Comparison of ENCODE assay signal across 10 cellular contexts in the genomic region with DNA sequence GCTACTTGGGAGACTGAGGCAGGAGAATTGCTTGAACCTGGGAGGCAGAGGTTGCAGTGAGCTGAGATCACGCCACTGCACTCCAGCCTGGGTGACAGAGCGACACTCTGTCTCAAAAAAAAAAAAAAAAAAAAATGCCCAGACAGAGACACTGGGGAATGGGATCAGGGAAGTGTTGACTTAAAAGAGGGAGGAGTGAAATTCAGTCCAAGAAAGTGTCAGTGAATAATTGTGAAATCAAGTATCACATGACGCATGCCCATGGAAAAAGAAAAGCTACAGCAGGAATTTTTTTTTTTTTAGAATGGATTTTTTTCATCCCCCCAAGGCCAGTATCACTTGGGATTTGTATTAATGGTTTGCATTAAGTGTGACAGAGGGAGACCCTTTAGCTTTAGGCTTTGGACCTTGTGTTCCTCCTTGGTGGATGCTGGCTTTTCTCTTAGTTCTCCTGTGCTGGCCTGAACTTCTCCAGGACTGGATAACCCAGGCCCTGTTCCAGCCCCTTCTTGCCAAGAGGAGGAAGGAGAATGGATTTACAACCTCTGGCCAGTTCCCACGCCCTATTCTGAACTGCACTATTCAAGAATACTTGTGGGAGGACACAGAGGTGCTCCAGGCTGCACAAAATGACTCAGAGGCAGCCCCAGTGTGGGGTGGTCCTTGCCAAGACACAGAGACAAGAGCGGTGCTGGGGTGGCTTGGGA. TPM values are rescaled to one million over a fixed set of nuclear protein-coding genes. Genes with fewer than 3 reads are reported as not detected.
DNase-seq lines count a peak whose midpoint lies in the region; ATAC-seq, FAIRE-seq and TF ChIP-seq lines count a peak whose summit lies in the region.
"Had no signal": no experiment of that assay in that cellular context is flagged by ENCODE, and none has a peak within 500 bp of the region (broad histone marks: within the 10 kb centered on the region; RNA-seq: fewer than 3 reads in every experiment).

No MANE protein-coding gene starts in this region.

- H3K4me1 Mint-ChIP-seq in brain = peaks cover 21% of the 10 kb centered on the region

- no peaks in the 10 kb centered on the region for H3K36me3 Mint-ChIP-seq in brain

- peaks cover 0 to 35% (median 33%) of the 10 kb centered on the region in 4 donors for H3K4me1 ChIP-seq in sigmoid colon
- peaks cover 0 to 2% of the 10 kb centered on the region in 2 experiments; a peak in 1 of 4 replicates for H3K4me1 ChIP-seq in SK-N-SH (ENCODE audit: control insufficient read depth in 1 of 2, insufficient read depth in 2 of 2, low read depth in 1 of 2, low read length in 1 of 2)

- H3K4me2 ChIP-seq in SK-N-SH = no peak overlapping the region

- H3K27me3 Mint-ChIP-seq in brain = no peaks in the 10 kb centered on the region
- H3K27me3 Mint-ChIP-seq: central memory CD8-positive, alpha-beta T cell had no signal

- TF ChIP-seq EP300 in sigmoid colon (IDR thresholded peaks at IDR 0.05) (peak in 3 of 4 donors; percentile 62 to 70 (median 70)), SK-N-SH (IDR thresholded peaks at IDR 0.05; ENCODE audit: borderline replicate concordance in 1 of 2, low read depth in 1 of 2, low read length in 1 of 2) (no peak)

- H3K9me2 ChIP-seq in SK-N-SH = no peaks in the 10 kb centered on the region

- ATAC-seq in HG03025 (IDR thresholded peaks at IDR 0.05; ENCODE audit: low FRiP score, unreplicated experiment) (no peak), GM19455 (IDR thresholded peaks at IDR 0.05; ENCODE audit: unreplicated experiment) (no peak)

- H3K79me2 ChIP-seq in SK-N-SH (ENCODE audit: insufficient read depth) = no peaks in the 10 kb centered on the region

- peak; percentile 68 for DNase-seq in GM03348 (ENCODE audit: low spot score)
- peak; percentile 55 for DNase-seq in iris pigment epithelial cell (ENCODE audit: low read depth)
- DNase-seq in sigmoid colon = peak; percentile 97
- no peak for DNase-seq in H54 (ENCODE audit: insufficient read length, low spot score)
- DNase-seq in SK-N-SH = no peak
- DNase-seq: GF-D8 had no signal

- no peaks in the 10 kb centered on the region for H3K36me3 ChIP-seq in sigmoid colon
- H3K36me3 ChIP-seq in SK-N-SH (replicated peaks in 1 of 2; ENCODE audit: control insufficient read depth in 1 of 2, insufficient read depth in 2 of 2, low read length in 1 of 2) = no peaks in the 10 kb centered on the region

- FAIRE-seq in H54 (lab: Jason Lieb, UNC) = no peak

- H3K9me3 ChIP-seq in sigmoid colon = no peaks in the 10 kb centered on the region
- no peaks in the 10 kb centered on the region for H3K9me3 ChIP-seq in SK-N-SH

- H3K27ac Mint-ChIP-seq in brain = peak overlapping the region in 4 of 5 experiments; percentile 59 to 94 (median 84)

- no peaks in the 10 kb centered on the region for H3F3A ChIP-seq in SK-N-SH (replicated peaks; ENCODE audit: insufficient read depth)

- no peaks in the 10 kb centered on the region for H3K9me3 Mint-ChIP-seq in brain
- H3K9me3 Mint-ChIP-seq: central memory CD8-positive, alpha-beta T cell had no signal

- no peak overlapping the region for H3K4me3 ChIP-seq in sigmoid colon
- H3K4me3 ChIP-seq in SK-N-SH (ENCODE audit: low read depth in 2 of 2, low read length in 1 of 2) = no peak overlapping the region

- no peak overlapping the region for H3K9ac ChIP-seq in SK-N-SH

- WGBS in sigmoid colon, 2 donors = 37 to 50% methylated on average over 5 of the region's 5 CpGs
- 89% methylated on average over 5 of the region's 5 CpGs for WGBS in SK-N-SH (ENCODE audit: low lambda C conversion rate)

- H2AFZ ChIP-seq in SK-N-SH (ENCODE audit: low read depth) = no peak overlapping the region

- CTCF ChIA-PET in SK-N-SH (lab: Yijun Ruan, JAX) = interaction anchor here (1.0 to 2.2 kb wide), 2 partner anchors 29 to 166 kb away, joined by 3 to 15 read pairs; no protein-coding TSS in a partner anchor

- POLR2A ChIA-PET in SK-N-SH (lab: Yijun Ruan, JAX) = interaction anchor here (0.7 kb wide), 1 partner anchor 112 kb away, joined by 6 read pairs; no protein-coding TSS in a partner anchor

- peak overlapping the region in 2 of 5 experiments; percentile 3 to 38 for H3K4me3 Mint-ChIP-seq in brain
- H3K4me3 Mint-ChIP-seq: central memory CD8-positive, alpha-beta T cell had no signal

- TF ChIP-seq POLR2A in sigmoid colon (IDR thresholded peaks at IDR 0.05) (no peak), H54 (IDR thresholded peaks at IDR 0.05; ENCODE audit: low read depth, low read length) (no peak)

- H3K27me3 ChIP-seq in sigmoid colon = no peaks in the 10 kb centered on the region
- no peaks in the 10 kb centered on the region for H3K27me3 ChIP-seq in SK-N-SH (ENCODE audit: insufficient read depth)

- H4K20me1 ChIP-seq in SK-N-SH (ENCODE audit: insufficient read depth) = no peaks in the 10 kb centered on the region

- intact Hi-C loops in sigmoid colon (cut with DNase I) = loop anchor here (5.0 to 10.0 kb wide), 3 partner anchors 47 to 569 kb away; partner anchors contain the start of gene FES

- no peak for TF ChIP-seq RAD21 in SK-N-SH (IDR thresholded peaks at IDR 0.05; ENCODE audit: low read length)

- TF ChIP-seq CTCF in brain (conservative IDR thresholded peaks at IDR 0.05) = no peak
- no peak for TF ChIP-seq CTCF in sigmoid colon (IDR thresholded peaks at IDR 0.05)
- no peak for TF ChIP-seq CTCF in SK-N-SH (IDR thresholded peaks at IDR 0.05)

- H3K27ac ChIP-seq in sigmoid colon = peak overlapping the region; percentile 82 to 85 (median 84)
- H3K27ac ChIP-seq in SK-N-SH (ENCODE audit: low read depth in 2 of 2, low read length in 1 of 2) = no peak overlapping the region

TF ChIP-seq in SK-N-SH, 30 proteins besides CTCF, POLR2A, EP300 and RAD21:
- TF ChIP-seq RXRA (IDR thresholded peaks at IDR 0.05; ENCODE audit: borderline replicate concordance, low read depth) (no peak), EZH2phosphoT487 (IDR thresholded peaks at IDR 0.05; ENCODE audit: borderline replicate concordance, low read depth) (no peak)

RNA-seq across cellular contexts. Expression of gene ZNF774, which starts 36.7 kb away (rescaled TPM):
- 2.3 TPM for polyA plus RNA-seq in brain (ENCODE audit: insufficient read depth, low read depth, low replicate concordance)
- total RNA-seq in sigmoid colon = 1 to 10 TPM; 1.5 to 4.3 (median 2.5) TPM
- 1 to 10 TPM; 1.4 to 4.0 (median 1.8) TPM for polyA plus RNA-seq in sigmoid colon
- polyA plus RNA-seq in SK-N-SH (2012; rRNA removed) = 1.6 and 1.8 TPM in 2 replicates
- 1.1 and 1.3 TPM in 2 replicates for polyA plus RNA-seq in SK-N-SH (2012; cell fraction: cytosol; rRNA removed)
- 3.2 and 4.4 TPM in 2 replicates for polyA plus RNA-seq in SK-N-SH (2012; cell fraction: nucleus; rRNA removed)

RNA-seq across cellular contexts. Expression of gene NGRN, which starts 50.0 kb away (rescaled TPM):
- 189 TPM for polyA plus RNA-seq in brain (ENCODE audit: insufficient read depth, low read depth, low replicate concordance)
- total RNA-seq in sigmoid colon = 100 to 1,000 TPM in 3 of 4 donors, 10 to 100 TPM in 1; 81.2 to 139 (median 111) TPM
- 10 to 100 TPM; 43.2 to 66.7 (median 51.8) TPM for polyA plus RNA-seq in sigmoid colon
- 48.2 and 66.5 TPM in 2 replicates for polyA plus RNA-seq in SK-N-SH (2012; rRNA removed)
- polyA plus RNA-seq in SK-N-SH (2012; cell fraction: cytosol; rRNA removed) = 64.3 and 64.8 TPM in 2 replicates
- polyA plus RNA-seq in SK-N-SH (2012; cell fraction: nucleus; rRNA removed) = 26.8 and 34.3 TPM in 2 replicates

Comparison
In these comparisons a context has a peak if more than half of its experiments do, and no peak if none do; other contexts are left out.
1. DNase-seq: peak in GM03348 (single experiment), iris pigment epithelial cell (single experiment) and sigmoid colon (single experiment); none in H54 (single experiment) and SK-N-SH (single experiment).
2. H3K27ac ChIP-seq: peak in sigmoid colon (4 of 4); none in SK-N-SH (0 of 2).